In the genomic region with DNA sequence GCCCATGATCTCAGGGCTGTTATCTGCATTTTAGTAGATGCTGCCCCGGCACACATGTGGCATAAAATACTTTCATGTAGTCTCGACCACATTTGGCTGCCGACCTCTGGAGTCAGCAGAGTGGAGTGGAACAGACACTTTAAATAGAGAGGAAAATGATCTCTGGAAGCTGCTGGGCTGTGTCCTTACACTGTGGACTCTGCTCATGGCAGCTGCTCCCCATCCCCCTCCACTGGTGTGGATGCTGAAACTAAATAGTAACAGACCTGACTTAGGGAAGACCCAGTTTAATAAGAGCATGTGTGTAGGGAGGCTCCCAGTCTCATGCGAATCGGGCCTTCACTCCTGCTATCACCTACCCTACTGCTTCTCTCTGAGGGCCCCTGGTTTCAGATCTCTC, we compare ENCODE assay signal across 14 cellular contexts.
DNase-seq lines count a peak whose midpoint lies in the region; ATAC-seq and TF ChIP-seq lines count a peak whose summit lies in the region.
"Had no signal": no experiment of that assay in that cellular context is flagged by ENCODE, and none has a peak within 500 bp of the region (broad histone marks: within the 10 kb centered on the region; RNA-seq: fewer than 3 reads in every experiment).

No MANE protein-coding gene starts in this region.

- ATAC-seq in left cardiac atrium (no peak), HG03196 (IDR thresholded peaks at IDR 0.05; ENCODE audit: unreplicated experiment) (no peak)

- peak overlapping the region in 1 of 3 experiments; percentile 54 for H3K4me3 Mint-ChIP-seq in nephron
- H3K4me3 Mint-ChIP-seq: CD8-positive, alpha-beta memory T cell had no signal

- H3K4me1 Mint-ChIP-seq in nephron: peaks cover 24% of the 10 kb centered on the region
- H3K4me1 Mint-ChIP-seq: CD8-positive, alpha-beta memory T cell had no signal

- peak; percentile 33 for DNase-seq in cardiac septum (ENCODE audit: low spot score)
- DNase-seq in left cardiac atrium: no peak
- DNase-seq in NCI-H774 (lab: John Stamatoyannopoulos, UW): peak; percentile 64
- DNase-seq in UCSD-AML1 (lab: John Stamatoyannopoulos, UW; ENCODE audit: unreplicated experiment): no peak
- DNase-seq in NCI-H1694 (lab: John Stamatoyannopoulos, UW): no peak
- DNase-seq: BE2C; CD8-positive, alpha-beta memory T cell; GM23248; MV-4-11; NCI-H187 treated with DMSO at 0.1 percent for 48 hours; NCI-H82; SIG-M5 had no signal

- intact Hi-C loops in cardiac septum (cut with DNase I): no loop called here
- intact Hi-C loops in left cardiac atrium (cut with DNase I): no loop called here

- no peak for TF ChIP-seq CTCF in nephron (IDR thresholded peaks at IDR 0.05; ENCODE audit: unreplicated experiment in 3 of 3)

- peak overlapping the region; percentile 55 to 75 (median 58) for H3K27ac Mint-ChIP-seq in nephron
- H3K27ac Mint-ChIP-seq: CD8-positive, alpha-beta memory T cell had no signal

- peaks cover 43% of the 10 kb centered on the region for H3K9me3 Mint-ChIP-seq in nephron

- peaks cover 18% of the 10 kb centered on the region for H3K27me3 Mint-ChIP-seq in nephron (ENCODE audit: low read depth)
- H3K27me3 Mint-ChIP-seq: CD8-positive, alpha-beta memory T cell had no signal

- peaks cover 9% of the 10 kb centered on the region for H3K36me3 Mint-ChIP-seq in nephron (ENCODE audit: low read depth)
- H3K36me3 Mint-ChIP-seq: CD8-positive, alpha-beta memory T cell had no signal

Comparison
In these comparisons a context has a peak if more than half of its experiments do, and no peak if none do; other contexts are left out.
1. DNase-seq: peak in cardiac septum (single experiment) and NCI-H774 (single experiment); none in left cardiac atrium (single experiment), UCSD-AML1 (single experiment) and NCI-H1694 (single experiment).